1 cellular context compared by ENCODE assay signal in genomic region chr10:80535671-80536360, GRCh38.
TF ChIP-seq lines count a peak whose summit lies in the region.

No MANE protein-coding gene starts in this region.

TF ChIP-seq in HCT116, 20 proteins besides CTCF, POLR2A, EP300 and RAD21 (continued from another document):
- TF ChIP-seq REST (IDR thresholded peaks at IDR 0.05; ENCODE audit: low read depth) (no peak), ZNF274 (IDR thresholded peaks at IDR 0.05; ENCODE audit: low read depth, low read length) (no peak), FOSL1 (IDR thresholded peaks at IDR 0.05; ENCODE audit: low read depth) (no peak), TCF7L2 (IDR thresholded peaks at IDR 0.05; ENCODE audit: borderline replicate concordance, extremely low read depth, insufficient read depth, insufficient read length) (no peak), POLR2AphosphoS5 (IDR thresholded peaks at IDR 0.05; ENCODE audit: low read depth, low read length) (peak; percentile 91), ZFX (IDR thresholded peaks at IDR 0.05) (peak; percentile 65), EGR1 (IDR thresholded peaks at IDR 0.05; ENCODE audit: low read depth) (peak; percentile 34; the same call in 1 of the 2 replicates), SIN3A (IDR thresholded peaks at IDR 0.05; ENCODE audit: low read depth) (no peak; the same call in 1 of the 2 replicates), EZH2phosphoT487 (IDR thresholded peaks at IDR 0.05; ENCODE audit: borderline replicate concordance) (no peak), ZBTB33 (IDR thresholded peaks at IDR 0.05; ENCODE audit: extremely low read depth, insufficient replicate concordance, low read length) (peak; percentile 7), JUND (IDR thresholded peaks at IDR 0.05) (peak; percentile 10; the same call in 1 of the 2 replicates), YY1 (IDR thresholded peaks at IDR 0.05; ENCODE audit: extremely low read depth, insufficient replicate concordance, low read depth, low read length) (peak; percentile 85), ATF3 (IDR thresholded peaks at IDR 0.05) (no peak), EZH2 (IDR thresholded peaks at IDR 0.05) (no peak), SP1 (IDR thresholded peaks at IDR 0.05; ENCODE audit: low read depth) (no peak), ELF1 (IDR thresholded peaks at IDR 0.05; ENCODE audit: borderline replicate concordance, low read depth) (no peak; the same call in 1 of the 2 replicates), MAX (IDR thresholded peaks at IDR 0.05) (no peak; the same call in none of the 2 replicates), SRF (IDR thresholded peaks at IDR 0.05; ENCODE audit: low read depth) (no peak)
TF ChIP-seq in HCT116: peak in this region for 6.
